In the genomic region with DNA sequence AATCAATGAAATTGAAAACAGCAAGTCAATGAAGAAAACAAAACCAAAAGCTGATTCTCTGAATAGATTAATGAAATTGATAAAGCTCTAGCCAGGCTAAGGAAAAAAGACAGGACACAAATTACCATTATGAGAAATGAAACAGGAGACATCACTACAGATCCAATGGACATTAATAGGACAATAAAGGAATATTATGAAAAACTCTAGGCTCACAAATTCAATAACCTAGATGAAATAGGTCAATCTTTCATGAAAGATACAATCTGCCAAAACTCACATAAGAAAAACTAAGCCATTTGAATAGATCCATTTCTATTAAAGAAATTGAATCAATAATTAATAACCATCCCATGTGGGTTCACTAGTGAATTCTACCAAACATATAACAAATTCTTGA, we compare ENCODE assay signal across 17 cellular contexts. TPM values are rescaled to one million over a fixed set of nuclear protein-coding genes. Genes with fewer than 3 reads are reported as not detected.
DNase-seq lines count a peak whose midpoint lies in the region; TF ChIP-seq lines count a peak whose summit lies in the region.
"Had no signal": no experiment of that assay in that cellular context is flagged by ENCODE, and none has a peak within 500 bp of the region (broad histone marks: within the 10 kb centered on the region; RNA-seq: fewer than 3 reads in every experiment).

No MANE protein-coding gene starts in this region.

- CTCF ChIA-PET in HEK293 (lab: Yijun Ruan, JAX): no interaction called here

- DNase-seq in GM23248 (peak; percentile 10), OCI-M1 (lab: John Stamatoyannopoulos, UW) (peak; percentile 33), 8988T (no peak), MG63 (no peak)
- DNase-seq: AML-193; Caco-2; Calu3; CD4-positive, alpha-beta T cell; CD8-positive, alpha-beta T cell; DMS79 treated with DMSO at 0.1 percent for 48 hours; GF-D8 had no signal

- POLR2A ChIA-PET in HEK293 (lab: Yijun Ruan, JAX): no interaction called here

- no peak overlapping the region for H3K9ac ChIP-seq in GM23248
- H3K9ac ChIP-seq: BLaER1 treated with 17β-estradiol and CSF1 and Interleukin-3, amounts not matched to agents 10 nM and 100 nM had no signal

- H2AFZ ChIP-seq in GM23248: no peak overlapping the region

- H3F3A ChIP-seq in GM23248 (ENCODE audit: insufficient read depth): no peaks in the 10 kb centered on the region

- H3K27me3 ChIP-seq in GM23248 (replicated peaks; ENCODE audit: insufficient read depth) (no peaks in the 10 kb centered on the region), MG63 (no peaks in the 10 kb centered on the region)
- H3K27me3 ChIP-seq: BLaER1 treated with 17β-estradiol and CSF1 and Interleukin-3, amounts not matched to agents 10 nM and 100 nM had no signal

- no peak overlapping the region for H3K4me2 ChIP-seq in GM23248 (ENCODE audit: unreplicated experiment)
- H3K4me2 ChIP-seq: A549; BLaER1 treated with 17β-estradiol and CSF1 and Interleukin-3, amounts not matched to agents 10 nM and 100 nM had no signal

- in situ Hi-C loops in GM23248 (cut with MboI): loop anchor here (25.0 kb wide), 1 partner anchor 864 kb away; the partner anchor contains the start of gene AMACR

- no peaks in the 10 kb centered on the region for H3K9me3 ChIP-seq in GM23248 (ENCODE audit: low read depth)
- H3K9me3 ChIP-seq in HEK293 (ENCODE audit: control insufficient read depth, insufficient read depth, low read depth, low read length): no peaks in the 10 kb centered on the region; the same call in 1 of the 2 replicates
- peaks cover 9% of the 10 kb centered on the region; the same call in 1 of the 2 replicates for H3K9me3 ChIP-seq in MG63
- H3K9me3 ChIP-seq: A549, Caco-2 had no signal

- no peaks in the 10 kb centered on the region for H3K79me2 ChIP-seq in GM23248 (ENCODE audit: insufficient read depth)

- no peaks in the 10 kb centered on the region for H4K20me1 ChIP-seq in GM23248 (ENCODE audit: insufficient read depth)
- H4K20me1 ChIP-seq: BLaER1 treated with 17β-estradiol and CSF1 and Interleukin-3, amounts not matched to agents 10 nM and 100 nM had no signal

- H3K27ac ChIP-seq in GM23248: no peak overlapping the region
- H3K27ac ChIP-seq in HEK293 (ENCODE audit: extremely low read depth, low read depth, low read length): no peak overlapping the region
- H3K27ac ChIP-seq: A549; BLaER1 treated with 17β-estradiol and CSF1 and Interleukin-3, amounts not matched to agents 10 nM and 100 nM; C4-2B had no signal

- H3K9me2 ChIP-seq in GM23248 (ENCODE audit: insufficient read depth): no peaks in the 10 kb centered on the region

- TF ChIP-seq CTCF in HEK293 (tag by site-specific recombination; IDR thresholded peaks at IDR 0.05): no peak

- H3K4me3 ChIP-seq in GM23248: no peak overlapping the region
- no peak overlapping the region for H3K4me3 ChIP-seq in HEK293 (ENCODE audit: low read depth, low read length)
- no peak overlapping the region for H3K4me3 ChIP-seq in MG63
- H3K4me3 ChIP-seq: A549; BLaER1 treated with 17β-estradiol and CSF1 and Interleukin-3, amounts not matched to agents 10 nM and 100 nM had no signal

- H3K36me3 ChIP-seq in GM23248 (ENCODE audit: low read depth): no peaks in the 10 kb centered on the region
- no peaks in the 10 kb centered on the region for H3K36me3 ChIP-seq in HEK293 (ENCODE audit: control insufficient read depth in 2 of 2, insufficient read depth in 1 of 2, low read length in 2 of 2)
- H3K36me3 ChIP-seq in MG63: no peaks in the 10 kb centered on the region
- H3K36me3 ChIP-seq: BLaER1 treated with 17β-estradiol and CSF1 and Interleukin-3, amounts not matched to agents 10 nM and 100 nM had no signal

- H3K4me1 ChIP-seq in GM23248 (ENCODE audit: insufficient read depth) (no peaks in the 10 kb centered on the region), HEK293 (ENCODE audit: control insufficient read depth, insufficient read depth, low read length) (no peaks in the 10 kb centered on the region)
- H3K4me1 ChIP-seq: A549; BLaER1 treated with 17β-estradiol and CSF1 and Interleukin-3, amounts not matched to agents 10 nM and 100 nM had no signal

TF ChIP-seq in HEK293, 187 proteins besides CTCF, POLR2A, EP300 and RAD21:
- TF ChIP-seq ZNF146 (tag by site-specific recombination; IDR thresholded peaks at IDR 0.05) (no peak), ZBTB21 (tag by site-specific recombination; IDR thresholded peaks at IDR 0.05) (no peak), IKZF3 (tag by site-specific recombination; IDR thresholded peaks at IDR 0.05) (no peak), ZNF274 (IDR thresholded peaks at IDR 0.05; ENCODE audit: low read length) (no peak), ZNF274 (tag by site-specific recombination; IDR thresholded peaks at IDR 0.05; ENCODE audit: borderline replicate concordance) (no peak), ZNF24 (tag by site-specific recombination; IDR thresholded peaks at IDR 0.05) (no peak), ZNF580 (tag by site-specific recombination; IDR thresholded peaks at IDR 0.05) (0 out of 2 replicates have a peak, but pooled peaks have one; percentile 15), ZNF768 (tag by site-specific recombination; IDR thresholded peaks at IDR 0.05) (no peak), ZNF354C (tag by site-specific recombination; IDR thresholded peaks at IDR 0.05; ENCODE audit: borderline replicate concordance, low read depth) (no peak), SETDB1 (IDR thresholded peaks at IDR 0.05; ENCODE audit: insufficient read length, low read length) (peak; percentile 61)
- TF ChIP-seq, protein P1, sequence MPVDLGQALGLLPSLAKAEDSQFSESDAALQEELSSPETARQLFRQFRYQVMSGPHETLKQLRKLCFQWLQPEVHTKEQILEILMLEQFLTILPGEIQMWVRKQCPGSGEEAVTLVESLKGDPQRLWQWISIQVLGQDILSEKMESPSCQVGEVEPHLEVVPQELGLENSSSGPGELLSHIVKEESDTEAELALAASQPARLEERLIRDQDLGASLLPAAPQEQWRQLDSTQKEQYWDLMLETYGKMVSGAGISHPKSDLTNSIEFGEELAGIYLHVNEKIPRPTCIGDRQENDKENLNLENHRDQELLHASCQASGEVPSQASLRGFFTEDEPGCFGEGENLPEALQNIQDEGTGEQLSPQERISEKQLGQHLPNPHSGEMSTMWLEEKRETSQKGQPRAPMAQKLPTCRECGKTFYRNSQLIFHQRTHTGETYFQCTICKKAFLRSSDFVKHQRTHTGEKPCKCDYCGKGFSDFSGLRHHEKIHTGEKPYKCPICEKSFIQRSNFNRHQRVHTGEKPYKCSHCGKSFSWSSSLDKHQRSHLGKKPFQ (tag by site-specific recombination; IDR thresholded peaks at IDR 0.05): no peak

RNA-seq across cellular contexts. Expression of gene TTC23L, which starts 37.3 kb away (rescaled TPM):
- total RNA-seq in GM23248 (2014; rRNA removed; shearing (Covaris generic)): under 0.01 TPM in 1 of 2 replicates, not detected in the other
- polyA plus RNA-seq in GM23248 (2016; fragmentation: Nextera tagmentation; extraction: Ambion mirVana): not detected in 2 replicates
- not detected in 2 replicates for total RNA-seq in MG63 (2014; rRNA removed; shearing (Covaris generic); ENCODE audit: low replicate concordance)
- total RNA-seq: A172; CD8-positive, alpha-beta T cell had no signal
- polyA plus RNA-seq: BJ had no signal

RNA-seq across cellular contexts. Expression of gene RAD1, which starts 39.0 kb away (rescaled TPM):
- total RNA-seq in GM23248 (2014; rRNA removed; shearing (Covaris generic)): 26.3 and 42.9 TPM in 2 replicates
- polyA plus RNA-seq in GM23248 (2016; fragmentation: Nextera tagmentation; extraction: Ambion mirVana): 53.6 and 56.4 TPM in 2 replicates
- 30.9 and 36.2 TPM in 2 replicates for total RNA-seq in MG63 (2014; rRNA removed; shearing (Covaris generic); ENCODE audit: low replicate concordance)

RNA-seq across cellular contexts. Expression of gene BRIX1, which starts 39.2 kb away (rescaled TPM):
- 22.5 and 39.7 TPM in 2 replicates for total RNA-seq in GM23248 (2014; rRNA removed; shearing (Covaris generic))
- polyA plus RNA-seq in GM23248 (2016; fragmentation: Nextera tagmentation; extraction: Ambion mirVana): 45.8 and 49.6 TPM in 2 replicates
- 80.9 and 83.9 TPM in 2 replicates for total RNA-seq in MG63 (2014; rRNA removed; shearing (Covaris generic); ENCODE audit: low replicate concordance)

RNA-seq across cellular contexts. Expression of gene DNAJC21, which starts 53.1 kb away (rescaled TPM):
- total RNA-seq in GM23248 (2014; rRNA removed; shearing (Covaris generic)): 26.2 and 30.4 TPM in 2 replicates
- polyA plus RNA-seq in GM23248 (2016; fragmentation: Nextera tagmentation; extraction: Ambion mirVana): 15.3 and 15.5 TPM in 2 replicates
- 17.5 and 26.9 TPM in 2 replicates for total RNA-seq in MG63 (2014; rRNA removed; shearing (Covaris generic); ENCODE audit: low replicate concordance)

Comparison
In these comparisons a context has a peak if more than half of its experiments do, and no peak if none do; other contexts are left out.
1. DNase-seq: peak in GM23248 (single experiment) and OCI-M1 (single experiment); none in 8988T (single experiment) and MG63 (single experiment).